Comparison of ENCODE assay signal across 3 cellular contexts in genomic region chr6:158825038-158825950, GRCh38.
TF ChIP-seq lines count a peak whose summit lies in the region.

No MANE protein-coding gene starts in this region.

TF ChIP-seq in HEK293, 187 proteins besides CTCF, POLR2A, EP300 and RAD21:
- TF ChIP-seq ZNF600 (tag by site-specific recombination; IDR thresholded peaks at IDR 0.05) (0 out of 2 replicates have a peak, but pooled peaks have one; percentile 27), ZNF239 (tag by site-specific recombination; IDR thresholded peaks at IDR 0.05) (no peak), ZNF211 (tag by site-specific recombination; IDR thresholded peaks at IDR 0.05; ENCODE audit: low read depth) (no peak), TRIM28 (IDR thresholded peaks at IDR 0.05; ENCODE audit: borderline replicate concordance, low read length) (peak; percentile 15; the same call in 1 of the 2 replicates), ZNF473 (tag by site-specific recombination; IDR thresholded peaks at IDR 0.05) (no peak)

TF ChIP-seq in H1, 55 proteins besides CTCF, POLR2A, EP300 and RAD21:
- TF ChIP-seq MAX (IDR thresholded peaks at IDR 0.05) = no peak
- TF ChIP-seq SIX5 (IDR thresholded peaks at IDR 0.05; ENCODE audit: low read depth, low read length) = no peak
- no peak for TF ChIP-seq GABPA (IDR thresholded peaks at IDR 0.05; ENCODE audit: borderline replicate concordance, insufficient read depth, low read length)
- no peak for TF ChIP-seq JUND (IDR thresholded peaks at IDR 0.05; ENCODE audit: low read length)
- TF ChIP-seq CTBP2 (IDR thresholded peaks at IDR 0.05; ENCODE audit: borderline replicate concordance, insufficient read depth, insufficient read length, low read length) = no peak
TF ChIP-seq in H1: peak in this region for 0.

TF ChIP-seq in liver, 16 proteins besides CTCF, POLR2A, EP300 and RAD21:
- TF ChIP-seq JUND (IDR thresholded peaks at IDR 0.05) (no peak), TAF1 (conservative IDR thresholded peaks at IDR 0.05) (no peak), SP1 (IDR thresholded peaks at IDR 0.05) (peak; percentile 12), FOXA2 (IDR thresholded peaks at IDR 0.05) (no peak), FOXA1 (IDR thresholded peaks at IDR 0.05) (no peak), RXRA (IDR thresholded peaks at IDR 0.05) (peak in 1 of 2 donors; percentile 59), HNF4A (conservative IDR thresholded peaks at IDR 0.05) (no peak), ATF3 (IDR thresholded peaks at IDR 0.05) (no peak), MAX (IDR thresholded peaks at IDR 0.05) (no peak), NR2F2 (IDR thresholded peaks at IDR 0.05) (peak; percentile 90)
- TF ChIP-seq, protein P1, sequence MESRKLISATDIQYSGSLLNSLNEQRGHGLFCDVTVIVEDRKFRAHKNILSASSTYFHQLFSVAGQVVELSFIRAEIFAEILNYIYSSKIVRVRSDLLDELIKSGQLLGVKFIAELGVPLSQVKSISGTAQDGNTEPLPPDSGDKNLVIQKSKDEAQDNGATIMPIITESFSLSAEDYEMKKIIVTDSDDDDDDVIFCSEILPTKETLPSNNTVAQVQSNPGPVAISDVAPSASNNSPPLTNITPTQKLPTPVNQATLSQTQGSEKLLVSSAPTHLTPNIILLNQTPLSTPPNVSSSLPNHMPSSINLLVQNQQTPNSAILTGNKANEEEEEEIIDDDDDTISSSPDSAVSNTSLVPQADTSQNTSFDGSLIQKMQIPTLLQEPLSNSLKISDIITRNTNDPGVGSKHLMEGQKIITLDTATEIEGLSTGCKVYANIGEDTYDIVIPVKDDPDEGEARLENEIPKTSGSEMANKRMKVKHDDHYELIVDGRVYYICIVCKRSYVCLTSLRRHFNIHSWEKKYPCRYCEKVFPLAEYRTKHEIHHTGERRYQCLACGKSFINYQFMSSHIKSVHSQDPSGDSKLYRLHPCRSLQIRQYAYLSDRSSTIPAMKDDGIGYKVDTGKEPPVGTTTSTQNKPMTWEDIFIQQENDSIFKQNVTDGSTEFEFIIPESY (IDR thresholded peaks at IDR 0.05) = no peak
- TF ChIP-seq, protein P2, sequence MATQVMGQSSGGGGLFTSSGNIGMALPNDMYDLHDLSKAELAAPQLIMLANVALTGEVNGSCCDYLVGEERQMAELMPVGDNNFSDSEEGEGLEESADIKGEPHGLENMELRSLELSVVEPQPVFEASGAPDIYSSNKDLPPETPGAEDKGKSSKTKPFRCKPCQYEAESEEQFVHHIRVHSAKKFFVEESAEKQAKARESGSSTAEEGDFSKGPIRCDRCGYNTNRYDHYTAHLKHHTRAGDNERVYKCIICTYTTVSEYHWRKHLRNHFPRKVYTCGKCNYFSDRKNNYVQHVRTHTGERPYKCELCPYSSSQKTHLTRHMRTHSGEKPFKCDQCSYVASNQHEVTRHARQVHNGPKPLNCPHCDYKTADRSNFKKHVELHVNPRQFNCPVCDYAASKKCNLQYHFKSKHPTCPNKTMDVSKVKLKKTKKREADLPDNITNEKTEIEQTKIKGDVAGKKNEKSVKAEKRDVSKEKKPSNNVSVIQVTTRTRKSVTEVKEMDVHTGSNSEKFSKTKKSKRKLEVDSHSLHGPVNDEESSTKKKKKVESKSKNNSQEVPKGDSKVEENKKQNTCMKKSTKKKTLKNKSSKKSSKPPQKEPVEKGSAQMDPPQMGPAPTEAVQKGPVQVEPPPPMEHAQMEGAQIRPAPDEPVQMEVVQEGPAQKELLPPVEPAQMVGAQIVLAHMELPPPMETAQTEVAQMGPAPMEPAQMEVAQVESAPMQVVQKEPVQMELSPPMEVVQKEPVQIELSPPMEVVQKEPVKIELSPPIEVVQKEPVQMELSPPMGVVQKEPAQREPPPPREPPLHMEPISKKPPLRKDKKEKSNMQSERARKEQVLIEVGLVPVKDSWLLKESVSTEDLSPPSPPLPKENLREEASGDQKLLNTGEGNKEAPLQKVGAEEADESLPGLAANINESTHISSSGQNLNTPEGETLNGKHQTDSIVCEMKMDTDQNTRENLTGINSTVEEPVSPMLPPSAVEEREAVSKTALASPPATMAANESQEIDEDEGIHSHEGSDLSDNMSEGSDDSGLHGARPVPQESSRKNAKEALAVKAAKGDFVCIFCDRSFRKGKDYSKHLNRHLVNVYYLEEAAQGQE (IDR thresholded peaks at IDR 0.05) = no peak
